In the genomic region with DNA sequence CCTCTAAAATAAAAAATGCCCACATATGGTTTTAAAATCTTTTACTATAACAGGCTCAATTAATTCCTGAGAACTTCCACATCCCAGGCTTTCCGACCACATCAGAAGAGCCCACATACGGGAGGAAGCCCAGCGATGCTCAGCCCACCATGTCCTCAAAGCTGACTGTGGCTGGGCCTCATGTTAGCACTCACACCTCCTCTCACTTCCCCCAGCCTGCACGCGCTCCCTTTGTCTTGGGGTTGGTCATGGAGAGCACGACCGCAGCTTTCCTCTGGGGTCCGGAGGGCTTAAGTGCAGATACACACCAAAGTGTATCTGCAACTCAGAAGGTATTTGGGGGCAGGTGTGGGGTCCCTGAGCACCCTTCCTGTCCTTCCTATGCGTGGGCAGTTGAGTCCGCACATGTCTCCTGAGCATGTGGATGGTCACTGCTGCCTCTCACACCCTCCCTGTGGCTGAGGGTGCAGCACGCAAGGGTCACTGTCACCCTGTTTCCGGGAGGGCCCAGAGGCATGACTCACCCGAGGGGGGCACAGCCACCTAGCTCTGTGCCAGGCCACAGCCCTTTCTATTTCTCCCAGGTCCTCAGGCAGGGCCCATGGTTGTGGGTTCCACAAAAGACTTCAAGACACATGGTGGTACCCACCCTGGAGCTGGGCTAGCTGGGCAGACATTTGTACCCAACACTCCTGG, we compare ENCODE assay signal across 1 cellular context.
TF ChIP-seq lines count a peak whose summit lies in the region.

No MANE protein-coding gene starts in this region.

TF ChIP-seq in HepG2, 621 proteins besides CTCF, POLR2A, EP300 and RAD21 (continued from another document):
- TF ChIP-seq, protein P1, sequence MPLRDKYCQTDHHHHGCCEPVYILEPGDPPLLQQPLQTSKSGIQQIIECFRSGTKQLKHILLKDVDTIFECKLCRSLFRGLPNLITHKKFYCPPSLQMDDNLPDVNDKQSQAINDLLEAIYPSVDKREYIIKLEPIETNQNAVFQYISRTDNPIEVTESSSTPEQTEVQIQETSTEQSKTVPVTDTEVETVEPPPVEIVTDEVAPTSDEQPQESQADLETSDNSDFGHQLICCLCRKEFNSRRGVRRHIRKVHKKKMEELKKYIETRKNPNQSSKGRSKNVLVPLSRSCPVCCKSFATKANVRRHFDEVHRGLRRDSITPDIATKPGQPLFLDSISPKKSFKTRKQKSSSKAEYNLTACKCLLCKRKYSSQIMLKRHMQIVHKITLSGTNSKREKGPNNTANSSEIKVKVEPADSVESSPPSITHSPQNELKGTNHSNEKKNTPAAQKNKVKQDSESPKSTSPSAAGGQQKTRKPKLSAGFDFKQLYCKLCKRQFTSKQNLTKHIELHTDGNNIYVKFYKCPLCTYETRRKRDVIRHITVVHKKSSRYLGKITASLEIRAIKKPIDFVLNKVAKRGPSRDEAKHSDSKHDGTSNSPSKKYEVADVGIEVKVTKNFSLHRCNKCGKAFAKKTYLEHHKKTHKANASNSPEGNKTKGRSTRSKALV (CRISPR knock-in tag; IDR thresholded peaks at IDR 0.05), result no peak
- no peak for TF ChIP-seq SMC3 (IDR thresholded peaks at IDR 0.05; ENCODE audit: low read length)
